8 cellular contexts compared by ENCODE assay signal in the genomic region with DNA sequence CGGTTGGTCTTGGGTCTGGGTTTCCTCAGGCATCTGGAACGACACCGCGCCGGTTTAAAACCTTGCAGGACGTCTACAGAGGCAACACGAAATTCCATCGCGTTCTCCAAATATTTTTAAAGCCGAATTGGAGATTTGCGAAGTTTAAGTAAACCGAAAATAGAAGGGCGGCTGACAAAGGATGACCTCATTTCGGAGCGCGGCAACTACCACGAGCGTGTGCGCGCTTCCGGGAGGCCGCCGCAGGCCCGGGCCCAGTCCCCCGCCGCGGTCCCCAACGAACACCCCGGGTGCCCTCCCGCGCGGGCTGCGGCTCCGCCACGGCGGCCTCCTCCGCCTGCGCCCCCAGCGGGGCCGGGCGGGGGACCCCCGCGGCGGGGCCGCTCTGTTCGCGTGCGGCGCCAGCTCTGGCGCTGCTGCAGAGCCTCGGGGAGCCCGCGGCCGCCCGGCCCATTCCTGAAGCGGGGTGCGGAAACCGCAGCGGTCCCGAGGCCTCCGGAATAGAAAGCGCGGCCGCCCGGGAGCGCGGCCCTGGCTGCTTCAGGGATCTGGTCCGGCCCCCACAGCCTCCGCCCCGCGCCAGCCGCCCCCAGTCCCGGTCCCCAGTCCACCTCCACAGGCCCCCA. TPM values are rescaled to one million over a fixed set of nuclear protein-coding genes. Genes with fewer than 3 reads are reported as not detected.
DNase-seq lines count a peak whose midpoint lies in the region; ATAC-seq, FAIRE-seq and TF ChIP-seq lines count a peak whose summit lies in the region.

No MANE protein-coding gene starts in this region.

- no peaks in the 10 kb centered on the region for H3K27me3 Mint-ChIP-seq in activated T-cell treated with anti-CD3 and anti-CD28 coated beads, Interleukin-2, amount 50 U/mL, for 4 hours (ENCODE audit: low read depth)
- H3K27me3 Mint-ChIP-seq in natural killer cell (ENCODE audit: low read depth in 2 of 2): no peaks in the 10 kb centered on the region

- H3K36me3 Mint-ChIP-seq in activated T-cell treated with anti-CD3 and anti-CD28 coated beads, Interleukin-2, amount 50 U/mL, for 4 hours (ENCODE audit: insufficient read depth): peaks cover 47% of the 10 kb centered on the region
- peaks cover 27% of the 10 kb centered on the region for H3K36me3 Mint-ChIP-seq in natural killer cell

- TF ChIP-seq POLR2A in esophagus squamous epithelium (IDR thresholded peaks at IDR 0.05) (no peak), H54 (IDR thresholded peaks at IDR 0.05; ENCODE audit: low read depth, low read length) (no peak)

- H3K4me1 ChIP-seq in esophagus squamous epithelium (peaks cover 18 to 65% (median 32%) of the 10 kb centered on the region in 3 donors), stomach smooth muscle (ENCODE audit: control insufficient read depth, insufficient read depth, low read length) (peaks cover 29% of the 10 kb centered on the region)

- TF ChIP-seq CTCF in GM12875 (IDR thresholded peaks at IDR 0.05; ENCODE audit: borderline replicate concordance, insufficient read depth, low read depth, low read length) (no peak), esophagus squamous epithelium (IDR thresholded peaks at IDR 0.05) (no peak), natural killer cell (IDR thresholded peaks at IDR 0.05) (no peak)

- H3K36me3 ChIP-seq in esophagus squamous epithelium (peaks cover 26 to 45% (median 28%) of the 10 kb centered on the region in 3 donors), stomach smooth muscle (ENCODE audit: control insufficient read depth in 2 of 2, insufficient read depth in 2 of 2, low read length in 2 of 2) (peaks cover 30 to 42% of the 10 kb centered on the region in 2 donors)

- H3K9ac ChIP-seq in stomach smooth muscle (ENCODE audit: low read length in 2 of 2): peak overlapping the region; percentile 87 to 94

- no peaks in the 10 kb centered on the region for H3K9me3 ChIP-seq in esophagus squamous epithelium
- no peaks in the 10 kb centered on the region for H3K9me3 ChIP-seq in stomach smooth muscle (ENCODE audit: control insufficient read depth in 2 of 2, low read length in 2 of 2)

- intact Hi-C loops in esophagus squamous epithelium (cut with DNase I): no loop called here
- intact Hi-C loops in natural killer cell (cut with micrococcal nuclease): loop anchor here (10.0 kb wide), 1 partner anchor 262 kb away; no protein-coding TSS in a partner anchor

- ATAC-seq in HG02571 (IDR thresholded peaks at IDR 0.05; ENCODE audit: unreplicated experiment) (peak; percentile 25), natural killer cell (peak; percentile 50 to 69 (median 55))
- ATAC-seq in activated T-cell treated with anti-CD3 and anti-CD28 coated beads, Interleukin-2, amount 50 U/mL, for 4 hours: peak; percentile 41 to 60

- FAIRE-seq in H54 (lab: Jason Lieb, UNC): no peak

- peaks cover 62% of the 10 kb centered on the region for H3K4me1 Mint-ChIP-seq in activated T-cell treated with anti-CD3 and anti-CD28 coated beads, Interleukin-2, amount 50 U/mL, for 4 hours (ENCODE audit: low read depth)
- H3K4me1 Mint-ChIP-seq in natural killer cell: peaks cover 63% of the 10 kb centered on the region in 2 donors

- no peaks in the 10 kb centered on the region for H3K9me3 Mint-ChIP-seq in activated T-cell treated with anti-CD3 and anti-CD28 coated beads, Interleukin-2, amount 50 U/mL, for 4 hours
- H3K9me3 Mint-ChIP-seq in natural killer cell: no peaks in the 10 kb centered on the region

- H3K4me3 Mint-ChIP-seq in activated T-cell treated with anti-CD3 and anti-CD28 coated beads, Interleukin-2, amount 50 U/mL, for 4 hours: peak overlapping the region; percentile 99
- peak overlapping the region; percentile 95 for H3K4me3 Mint-ChIP-seq in natural killer cell

- H3K27ac ChIP-seq in esophagus squamous epithelium (peak overlapping the region; percentile 99 to 100 (median 100)), stomach smooth muscle (ENCODE audit: low read length) (peak overlapping the region; percentile 93)

- H3K4me3 ChIP-seq in GM12875 (ENCODE audit: low read depth, low read length): peak overlapping the region; percentile 88
- H3K4me3 ChIP-seq in esophagus squamous epithelium: peak overlapping the region; percentile 65 to 98 (median 88)
- peak overlapping the region; percentile 78 to 88 for H3K4me3 ChIP-seq in stomach smooth muscle (ENCODE audit: low read length in 2 of 2)

- peak overlapping the region; percentile 37 to 95 for H3K27ac Mint-ChIP-seq in natural killer cell

- peak; percentile 44 for DNase-seq in NCI-H2227 (lab: John Stamatoyannopoulos, UW; ENCODE audit: unreplicated experiment)
- peak; percentile 55 for DNase-seq in activated T-cell treated with anti-CD3 and anti-CD28 coated beads, Interleukin-2, amount 50 U/mL, for 4 hours
- no peak for DNase-seq in esophagus squamous epithelium (lab: John Stamatoyannopoulos, UW)
- peak; percentile 70 for DNase-seq in natural killer cell
- no peak for DNase-seq in H54 (ENCODE audit: insufficient read length, low spot score)

- H3K27me3 ChIP-seq in esophagus squamous epithelium (no peaks in the 10 kb centered on the region), stomach smooth muscle (ENCODE audit: control insufficient read depth in 1 of 2, insufficient read depth in 2 of 2, low read length in 2 of 2) (no peaks in the 10 kb centered on the region)

- 0% methylated on average over 1 of the region's 73 CpGs; no CpG with 5 or more reads in 1 of the 2 donors for WGBS in esophagus squamous epithelium, 2 donors

RNA-seq across cellular contexts. Expression of a gene that starts 0.4 kb away (rescaled TPM):
- 1,000 to 10,000 TPM; 1,385 to 1,509 (median 1,444) TPM for total RNA-seq in activated T-cell treated with anti-CD3 and anti-CD28 coated beads, Interleukin-2, amount 50 U/mL, for 4 hours
- total RNA-seq in esophagus squamous epithelium (100 to 1,000 TPM; 224 to 950 (median 420) TPM), natural killer cell (100 to 1,000 TPM; 470 to 665 (median 663) TPM)

RNA-seq across cellular contexts. Expression of a gene that starts 53.2 kb away (rescaled TPM):
- 10 to 100 TPM; 28.7 to 33.9 (median 29.9) TPM for total RNA-seq in activated T-cell treated with anti-CD3 and anti-CD28 coated beads, Interleukin-2, amount 50 U/mL, for 4 hours
- 10 to 100 TPM; 16.0 to 21.9 (median 19.1) TPM for total RNA-seq in esophagus squamous epithelium
- 10 to 100 TPM; 55.5 to 66.7 (median 62.2) TPM for total RNA-seq in natural killer cell

Comparison
In these comparisons a context has a peak if more than half of its experiments do, and no peak if none do; other contexts are left out.
1. DNase-seq: peak in NCI-H2227 (single experiment), activated T-cell treated with anti-CD3 and anti-CD28 coated beads, Interleukin-2, amount 50 U/mL, for 4 hours (single experiment) and natural killer cell (single experiment); none in esophagus squamous epithelium (single experiment) and H54 (single experiment).
2. Peak in every context shown above with its lines, with median percentiles within 50 percentile points of each other: H3K4me3 ChIP-seq and ATAC-seq.